21 cellular contexts compared by ENCODE assay signal in the genomic region with DNA sequence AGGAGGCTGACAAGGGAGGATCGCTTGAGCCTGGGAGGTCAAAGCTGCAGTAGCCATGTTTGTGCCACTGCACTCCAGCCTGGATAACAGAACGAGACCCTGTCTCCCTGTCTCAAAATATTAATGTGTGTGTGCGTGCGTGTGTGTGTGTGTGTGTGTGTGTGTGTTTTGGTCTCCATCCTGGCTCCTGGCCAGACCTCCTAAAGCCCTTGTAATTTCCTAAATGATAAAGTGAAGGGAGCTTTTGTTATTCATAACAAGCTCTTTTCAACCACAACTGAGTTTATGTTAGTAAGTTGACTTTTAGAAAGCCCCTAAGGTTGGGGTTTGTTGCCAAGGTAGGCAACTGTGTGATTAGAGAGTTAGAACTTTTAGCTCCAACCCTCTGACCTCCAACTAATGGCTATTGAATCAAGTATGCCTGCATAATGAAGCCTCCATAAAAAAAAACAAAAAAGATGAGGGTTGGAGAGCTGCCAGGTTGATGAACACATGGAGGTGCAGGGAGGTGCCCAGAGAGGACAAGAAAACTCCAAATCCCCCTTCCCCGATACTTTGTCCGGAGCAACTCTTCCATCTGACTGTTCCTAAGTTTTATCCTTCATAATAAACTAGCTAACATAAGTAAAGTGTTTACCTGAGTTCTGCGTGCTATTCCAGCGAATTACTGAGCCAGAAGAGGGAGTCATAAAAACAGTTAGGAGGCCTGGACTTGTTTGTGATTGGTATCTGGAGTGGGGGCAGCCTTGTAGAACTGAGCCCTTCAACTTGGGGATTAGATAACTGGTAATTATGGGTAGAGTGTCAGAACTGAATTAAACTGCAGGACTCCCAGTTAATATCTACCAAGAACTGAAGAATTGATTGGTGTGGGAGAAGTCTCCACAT. TPM values are rescaled to one million over a fixed set of nuclear protein-coding genes. Genes with fewer than 3 reads are reported as not detected.
A peak's percentile ranks its signal among the peaks of the same experiment; 100 is the strongest.
DNase-seq lines count a peak whose midpoint lies in the region; ATAC-seq and TF ChIP-seq lines count a peak whose summit lies in the region.
"Had no signal": no experiment of that assay in that cellular context is flagged by ENCODE, and none has a peak within 500 bp of the region (broad histone marks: within the 10 kb centered on the region; RNA-seq: fewer than 3 reads in every experiment).

No MANE protein-coding gene starts in this region.

- H3K9me3 Mint-ChIP-seq in mesothelial cell of epicardium: no peaks in the 10 kb centered on the region
- H3K9me3 Mint-ChIP-seq: activated naive CD4-positive, alpha-beta T cell treated with anti-CD3 and anti-CD28 coated beads for 36 hours; stimulated activated memory B cell treated with anti-CD40 and anti-IgM and Interleukin-4, amounts not matched to agents 10 μg/mL and 1 μg/mL and 100 μg/mL, for 72 hours; T-cell had no signal

- H3K4me3 Mint-ChIP-seq in mesothelial cell of epicardium: no peak overlapping the region
- H3K4me3 Mint-ChIP-seq: activated naive CD4-positive, alpha-beta T cell treated with anti-CD3 and anti-CD28 coated beads for 36 hours; stimulated activated memory B cell treated with anti-CD40 and anti-IgM and Interleukin-4, amounts not matched to agents 10 μg/mL and 1 μg/mL and 100 μg/mL, for 72 hours; T-cell had no signal

- no peak for TF ChIP-seq CTCF in mesothelial cell of epicardium (IDR thresholded peaks at IDR 0.05; ENCODE audit: unreplicated experiment)

- H3K36me3 Mint-ChIP-seq in mesothelial cell of epicardium: no peaks in the 10 kb centered on the region
- H3K36me3 Mint-ChIP-seq: stimulated activated memory B cell treated with anti-CD40 and anti-IgM and Interleukin-4, amounts not matched to agents 10 μg/mL and 1 μg/mL and 100 μg/mL, for 72 hours; T-cell had no signal

- H3K27ac Mint-ChIP-seq in mesothelial cell of epicardium: peak overlapping the region; percentile 37
- H3K27ac Mint-ChIP-seq: activated naive CD4-positive, alpha-beta T cell treated with anti-CD3 and anti-CD28 coated beads for 36 hours; stimulated activated memory B cell treated with anti-CD40 and anti-IgM and Interleukin-4, amounts not matched to agents 10 μg/mL and 1 μg/mL and 100 μg/mL, for 72 hours; T-cell had no signal

- peak; percentile 18 for DNase-seq in NCI-H1436 (lab: John Stamatoyannopoulos, UW)
- DNase-seq in NCI-H1436 treated with DMSO at 0.1 percent for 48 hours (lab: John Stamatoyannopoulos, UW): no peak
- peak; percentile 93 for DNase-seq in NCI-H69 (lab: John Stamatoyannopoulos, UW)
- no peak for DNase-seq in mesothelial cell of epicardium (ENCODE audit: low spot score in 2 of 2, unreplicated experiment in 2 of 2)
- DNase-seq in AG20443 (ENCODE audit: low spot score): no peak
- DNase-seq: activated CD4-positive, alpha-beta T cell treated with anti-CD3 and anti-CD28 coated beads, Interleukin-2, amount 50 U/mL, for 48 hours; activated naive CD4-positive, alpha-beta T cell treated with anti-CD3 and anti-CD28 coated beads for 36 hours; anterior cingulate cortex; effector CD8-positive, alpha-beta T cell; glutamatergic neuron; left ventricle myocardium inferior; MV-4-11; NCI-H446; Right ventricle myocardium superior; stimulated activated CD4-positive, alpha-beta T cell treated with anti-CD3 and anti-CD28 coated beads, Interleukin-15, amount 100 ng/mL, for 24 hours; T-cell had no signal

- no peak for ATAC-seq in HG02642 (IDR thresholded peaks at IDR 0.05; ENCODE audit: poor library complexity, unreplicated experiment)
- ATAC-seq: HCT116; stimulated activated memory B cell treated with anti-CD40 and anti-IgM and Interleukin-4, amounts not matched to agents 10 μg/mL and 1 μg/mL and 100 μg/mL, for 72 hours; T-cell had no signal

- H3K4me1 Mint-ChIP-seq in mesothelial cell of epicardium: peaks cover 24% of the 10 kb centered on the region

- no peaks in the 10 kb centered on the region for H3K27me3 Mint-ChIP-seq in mesothelial cell of epicardium (ENCODE audit: low read depth)
- H3K27me3 Mint-ChIP-seq: stimulated activated memory B cell treated with anti-CD40 and anti-IgM and Interleukin-4, amounts not matched to agents 10 μg/mL and 1 μg/mL and 100 μg/mL, for 72 hours; T-cell had no signal

RNA-seq across cellular contexts. Expression of gene AIF1, which starts 5.3 kb away (rescaled TPM):
- 5.1 to 6.0 TPM (median 5.1 TPM) in 3 replicates for total RNA-seq in mesothelial cell of epicardium

RNA-seq across cellular contexts. Expression of gene PRRC2A, which starts 10.8 kb away (rescaled TPM):
- total RNA-seq in mesothelial cell of epicardium: 273 to 290 TPM (median 288 TPM) in 3 replicates

RNA-seq across cellular contexts. Expression of gene NCR3, which starts 17.0 kb away (rescaled TPM):
- not detected in 3 replicates for total RNA-seq in mesothelial cell of epicardium
- total RNA-seq: left ventricle myocardium inferior, mucosa of gallbladder, right atrium auricular region, Right ventricle myocardium superior had no signal

RNA-seq across cellular contexts. Expression of gene LST1, which starts 23.7 kb away (rescaled TPM):
- total RNA-seq in mesothelial cell of epicardium: 0.60 to 0.77 TPM in 2 of 3 replicates, not detected in the other

RNA-seq across cellular contexts. Expression of gene LTB, which starts 27.5 kb away (rescaled TPM):
- 0.32 TPM in 1 of 3 replicates, not detected in the others for total RNA-seq in mesothelial cell of epicardium
- total RNA-seq: right atrium auricular region, Right ventricle myocardium superior had no signal

Comparison
In these comparisons a context has a peak if more than half of its experiments do, and no peak if none do; other contexts are left out.
1. DNase-seq: peak in NCI-H1436 (single experiment) and NCI-H69 (single experiment); none in NCI-H1436 treated with DMSO at 0.1 percent for 48 hours (single experiment), mesothelial cell of epicardium (0 of 2) and AG20443 (single experiment).